ENCODE assay signal across 9 cellular contexts in the genomic region with DNA sequence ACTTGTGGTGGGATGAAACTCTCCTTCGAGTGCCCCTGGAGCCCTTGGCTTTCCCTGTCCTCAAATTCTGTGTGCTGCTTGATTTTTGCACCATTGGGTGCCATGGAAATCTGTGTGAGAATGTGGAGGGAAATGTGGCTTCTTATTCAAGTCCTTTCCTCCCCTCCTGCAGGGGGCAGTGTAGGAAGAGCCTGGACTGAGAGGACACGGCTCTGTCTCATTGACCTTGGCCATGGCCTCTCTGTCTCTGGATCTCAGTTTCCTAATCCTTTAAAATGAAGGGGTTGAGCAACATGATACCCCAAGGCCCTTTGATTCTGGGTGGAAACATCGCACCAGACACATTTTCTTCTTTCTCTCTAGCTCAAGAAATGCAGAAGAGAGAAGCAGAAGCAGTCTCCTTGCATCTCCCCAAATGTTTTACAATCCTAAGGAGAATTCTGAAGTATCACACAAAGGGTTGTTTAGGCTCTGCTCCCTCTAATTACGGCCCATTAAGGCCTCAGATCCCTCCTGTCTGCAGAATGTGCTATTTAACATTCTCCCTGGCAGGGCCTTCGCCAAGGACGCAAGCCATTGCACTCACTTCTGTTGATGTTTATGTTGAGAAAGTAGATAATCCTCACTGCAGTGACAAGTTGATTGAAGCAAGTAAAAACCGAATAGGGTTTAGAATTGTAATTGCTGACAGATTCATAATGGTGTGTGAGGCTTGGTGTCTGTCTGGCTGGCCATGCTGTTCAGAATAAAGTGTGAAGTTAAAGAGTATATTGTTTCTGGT.
DNase-seq lines count a peak whose midpoint lies in the region; ATAC-seq and TF ChIP-seq lines count a peak whose summit lies in the region.
"Had no signal": no experiment of that assay in that cellular context is flagged by ENCODE, and none has a peak within 500 bp of the region (broad histone marks: within the 10 kb centered on the region; RNA-seq: fewer than 3 reads in every experiment).

No MANE protein-coding gene starts in this region.

- no peaks in the 10 kb centered on the region for H3K27me3 Mint-ChIP-seq in activated T-cell treated with anti-CD3 and anti-CD28 coated beads, Interleukin-2, amount 50 U/mL, for 4 hours (ENCODE audit: low read depth)
- H3K27me3 Mint-ChIP-seq in CD4-positive, alpha-beta memory T cell, result no peaks in the 10 kb centered on the region

- CTCF ChIA-PET in CD4-positive, alpha-beta memory T cell (lab: Charles Lee; ENCODE audit: partially characterized antibody), result interaction anchor here (1.4 to 1.7 kb wide), 3 partner anchors 10 to 69 kb away, joined by 3 to 9 read pairs (median 5); no protein-coding TSS in a partner anchor

- WGBS in testis, 2 donors, result 65% methylated on average over 7 of the region's 7 CpGs

- H3K4me1 Mint-ChIP-seq in activated T-cell treated with anti-CD3 and anti-CD28 coated beads, Interleukin-2, amount 50 U/mL, for 4 hours (ENCODE audit: low read depth), result peaks cover 1% of the 10 kb centered on the region
- peaks cover 0 to 4% (median under 1%) of the 10 kb centered on the region in 4 donors for H3K4me1 Mint-ChIP-seq in CD4-positive, alpha-beta memory T cell

- no peaks in the 10 kb centered on the region for H3K27me3 ChIP-seq in testis
- no peaks in the 10 kb centered on the region for H3K27me3 ChIP-seq in CD4-positive, alpha-beta memory T cell (ENCODE audit: insufficient read depth, low read length)

- TF ChIP-seq CTCF in testis (IDR thresholded peaks at IDR 0.05), result peak in 2 of 3 experiments; percentile 2 to 17

- no peak overlapping the region for H3K4me3 ChIP-seq in testis
- H3K4me3 ChIP-seq in CD4-positive, alpha-beta memory T cell (ENCODE audit: low read length in 2 of 2), result no peak overlapping the region

- H3K4me3 Mint-ChIP-seq in activated T-cell treated with anti-CD3 and anti-CD28 coated beads, Interleukin-2, amount 50 U/mL, for 4 hours, result no peak overlapping the region
- H3K4me3 Mint-ChIP-seq in CD4-positive, alpha-beta memory T cell, result no peak overlapping the region

- H3K4me1 ChIP-seq in testis, result no peaks in the 10 kb centered on the region
- H3K4me1 ChIP-seq in CD4-positive, alpha-beta memory T cell (ENCODE audit: insufficient read depth, low read length), result no peaks in the 10 kb centered on the region

- ATAC-seq in activated T-cell treated with anti-CD3 and anti-CD28 coated beads, Interleukin-2, amount 50 U/mL, for 4 hours, result no peak
- peak; percentile 38 for ATAC-seq in esophagus mucosa

- intact Hi-C loops in testis (cut with DNase I; ENCODE audit: low total_unique reads), result no loop called here
- intact Hi-C loops in CD4-positive, alpha-beta memory T cell (cut with micrococcal nuclease), result no loop called here

- DNase-seq in activated T-cell treated with anti-CD3 and anti-CD28 coated beads, Interleukin-2, amount 50 U/mL, for 4 hours, result peak; percentile 7
- DNase-seq in activated T-cell treated with anti-CD3 and anti-CD28 coated beads, Interleukin-2, amount 50 U/mL, for 48 hours, result no peak
- DNase-seq in NCI-H524 (lab: John Stamatoyannopoulos, UW), result peak; percentile 45 to 56
- DNase-seq in testis, result peak; percentile 49
- DNase-seq in CD4-positive, alpha-beta memory T cell, result no peak
- DNase-seq in caudate nucleus (lab: John Stamatoyannopoulos, UW), result no peak
- no peak for DNase-seq in Kasumi-1 (lab: John Stamatoyannopoulos, UW)
- DNase-seq: NCI-H2171 treated with DMSO at 0.1 percent for 48 hours had no signal

- no peak overlapping the region for H3K27ac ChIP-seq in testis
- H3K27ac ChIP-seq in CD4-positive, alpha-beta memory T cell (ENCODE audit: low read depth, low read length), result no peak overlapping the region
- no peak overlapping the region for H3K27ac ChIP-seq in caudate nucleus (ENCODE audit: low read depth, low read length)

- no peak for TF ChIP-seq POLR2A in testis (IDR thresholded peaks at IDR 0.05)

- H3K36me3 ChIP-seq in testis (ENCODE audit: low read depth, missing control alignments), result no peaks in the 10 kb centered on the region
- H3K36me3 ChIP-seq in CD4-positive, alpha-beta memory T cell (ENCODE audit: insufficient read depth, low read length), result no peaks in the 10 kb centered on the region

- POLR2A ChIA-PET in CD4-positive, alpha-beta memory T cell (lab: Charles Lee; ENCODE audit: partially characterized antibody), result no interaction called here

- no peaks in the 10 kb centered on the region for H3K9me3 Mint-ChIP-seq in activated T-cell treated with anti-CD3 and anti-CD28 coated beads, Interleukin-2, amount 50 U/mL, for 4 hours
- peaks cover 0 to 6% (median 0%) of the 10 kb centered on the region in 8 donors for H3K9me3 Mint-ChIP-seq in CD4-positive, alpha-beta memory T cell

- H3K27ac Mint-ChIP-seq in CD4-positive, alpha-beta memory T cell, result no peak overlapping the region

- no peaks in the 10 kb centered on the region for H3K36me3 Mint-ChIP-seq in activated T-cell treated with anti-CD3 and anti-CD28 coated beads, Interleukin-2, amount 50 U/mL, for 4 hours (ENCODE audit: insufficient read depth)
- H3K36me3 Mint-ChIP-seq in CD4-positive, alpha-beta memory T cell, result no peaks in the 10 kb centered on the region

- no peaks in the 10 kb centered on the region for H3K9me3 ChIP-seq in testis
- no peaks in the 10 kb centered on the region for H3K9me3 ChIP-seq in CD4-positive, alpha-beta memory T cell (ENCODE audit: control insufficient read depth in 1 of 2, low read length in 2 of 2)

Comparison
In these comparisons a context has a peak if more than half of its experiments do, and no peak if none do; other contexts are left out.
1. DNase-seq: peak in activated T-cell treated with anti-CD3 and anti-CD28 coated beads, Interleukin-2, amount 50 U/mL, for 4 hours (single experiment), NCI-H524 (2 of 2) and testis (single experiment); none in activated T-cell treated with anti-CD3 and anti-CD28 coated beads, Interleukin-2, amount 50 U/mL, for 48 hours (0 of 2), CD4-positive, alpha-beta memory T cell (0 of 5), caudate nucleus (0 of 61) and Kasumi-1 (0 of 2).